7 cellular contexts compared by ENCODE assay signal in genomic region chr3:45373661-45374259, GRCh38. TPM values are rescaled to one million over a fixed set of nuclear protein-coding genes. Genes with fewer than 3 reads are reported as not detected.
DNase-seq lines count a peak whose midpoint lies in the region; ATAC-seq, FAIRE-seq and TF ChIP-seq lines count a peak whose summit lies in the region.
"Not testable (repeated sequence)": the region's sequence is repeated elsewhere in the genome, so short reads cannot be mapped to it uniquely, and the experiment has no call there.

No MANE protein-coding gene starts in this region.

- H3K36me3 Mint-ChIP-seq in progenitor cell of endocrine pancreas (ENCODE audit: insufficient read depth); type B pancreatic cell: not testable (repeated sequence)

- H3K79me2 ChIP-seq in keratinocyte (ENCODE audit: control insufficient read depth, insufficient read depth, low read length) = not testable (repeated sequence)

- not testable (repeated sequence) for H3K27me3 Mint-ChIP-seq in progenitor cell of endocrine pancreas, type B pancreatic cell

- H3K9me3 Mint-ChIP-seq in progenitor cell of endocrine pancreas (ENCODE audit: low read depth) (peaks cover 30% of the 10 kb centered on the region), type B pancreatic cell (peaks cover 21% of the 10 kb centered on the region)

- H3K4me1 Mint-ChIP-seq in progenitor cell of endocrine pancreas (ENCODE audit: low read depth); type B pancreatic cell (ENCODE audit: unreplicated experiment): not testable (repeated sequence)

- dilution Hi-C loops in keratinocyte (cut with MboI; ENCODE audit: extremely low pct_ligation_motif_present, low sequenced_read_pairs) = not testable (repeated sequence)

- not testable (repeated sequence) for H3K9me3 ChIP-seq in keratinocyte (ENCODE audit: control insufficient read depth, low read depth, low read length); mucosa of descending colon

- not testable (repeated sequence) for H3K9ac ChIP-seq in keratinocyte (ENCODE audit: control insufficient read depth, extremely low read depth, insufficient read depth, low read length)

- peak; percentile 61 for ATAC-seq in mucosa of descending colon

- intact Hi-C loops in mucosa of descending colon (cut with DNase I, micrococcal nuclease) = not testable (repeated sequence)

- H4K20me1 ChIP-seq in keratinocyte (ENCODE audit: control insufficient read depth, extremely low read depth, insufficient read depth, low read length) = not testable (repeated sequence)

- not testable (repeated sequence) for H3K4me2 ChIP-seq in keratinocyte (ENCODE audit: control insufficient read depth, extremely low read depth, insufficient read depth, low read depth, low read length)

- H3K36me3 ChIP-seq in bronchial epithelial cell (ENCODE audit: control insufficient read depth, insufficient read depth, low read length); keratinocyte (ENCODE audit: control insufficient read depth in 2 of 2, extremely low read depth in 1 of 2, insufficient read depth in 2 of 2, low read length in 2 of 2); mucosa of descending colon (ENCODE audit: low read depth): not testable (repeated sequence)

- H3K27me3 ChIP-seq in bronchial epithelial cell (ENCODE audit: control insufficient read depth, insufficient read depth, low read length); keratinocyte (ENCODE audit: control insufficient read depth, extremely low read depth, insufficient read depth, low read length): not testable (repeated sequence)

- not testable (repeated sequence) for H3K4me3 ChIP-seq in bronchial epithelial cell (ENCODE audit: low read depth, low read length); keratinocyte (ENCODE audit: control insufficient read depth in 2 of 3, extremely low read depth in 1 of 3, insufficient read depth in 2 of 3, low read depth in 1 of 3, low read length in 3 of 3); mucosa of descending colon

- TF ChIP-seq CTCF in C4-2B (conservative IDR thresholded peaks at IDR 0.05); bronchial epithelial cell (IDR thresholded peaks at IDR 0.05; ENCODE audit: insufficient read depth, low read length, severe bottlenecking); keratinocyte (optimal IDR thresholded peaks at IDR 0.05 in 1 of 3, IDR thresholded peaks at IDR 0.05 in 1 of 3, conservative IDR thresholded peaks at IDR 0.05 in 1 of 3; ENCODE audit: extremely low read depth in 1 of 3, insufficient read depth in 2 of 3, low read length in 3 of 3); mucosa of descending colon (IDR thresholded peaks at IDR 0.05); progenitor cell of endocrine pancreas (IDR thresholded peaks at IDR 0.05; ENCODE audit: unreplicated experiment); type B pancreatic cell (conservative IDR thresholded peaks at IDR 0.05): not testable (repeated sequence)

- H3K27ac Mint-ChIP-seq in progenitor cell of endocrine pancreas = peak overlapping the region; percentile 8
- H3K27ac Mint-ChIP-seq in type B pancreatic cell = peak overlapping the region; percentile 22

- DNase-seq in bronchial epithelial cell (ENCODE audit: low read depth) (peak; percentile 41), mucosa of descending colon (peak in 1 of 3 donors; percentile 19)
- not testable (repeated sequence) for DNase-seq in epithelial cell of prostate (ENCODE audit: low read depth, low spot score); keratinocyte (ENCODE audit: low read depth, low spot score); progenitor cell of endocrine pancreas (ENCODE audit: low spot score, unreplicated experiment); type B pancreatic cell (ENCODE audit: extremely low spot score, unreplicated experiment)

- peak overlapping the region; percentile 25; the same call in 1 of the 2 replicates for H3K27ac ChIP-seq in C4-2B
- H3K27ac ChIP-seq in epithelial cell of prostate = peak overlapping the region; percentile 55
- H3K27ac ChIP-seq in keratinocyte (ENCODE audit: control insufficient read depth, insufficient read depth, low read length) = peak overlapping the region; percentile 20

- FAIRE-seq in bronchial epithelial cell (lab: Jason Lieb, UNC) = not testable (repeated sequence)
- FAIRE-seq in keratinocyte (lab: Jason Lieb, UNC) = peak; percentile 81

- not testable (repeated sequence) for H3K4me3 Mint-ChIP-seq in progenitor cell of endocrine pancreas (ENCODE audit: low read depth); type B pancreatic cell

- not testable (repeated sequence) for H3K9me1 ChIP-seq in keratinocyte (ENCODE audit: control insufficient read depth, extremely low read depth, insufficient read depth, low read length)

- not testable (repeated sequence) for H3K4me1 ChIP-seq in keratinocyte (ENCODE audit: control insufficient read depth, extremely low read depth, insufficient read depth, low read length); mucosa of descending colon (ENCODE audit: low read depth)

- peak overlapping the region; percentile 90 for H2AFZ ChIP-seq in keratinocyte (ENCODE audit: control insufficient read depth, low read length)

RNA-seq across cellular contexts. Expression of gene LARS2, which starts 14.6 kb away (rescaled TPM):
- 19.0 and 19.1 TPM in 2 replicates for total RNA-seq in bronchial epithelial cell
- polyA plus RNA-seq in keratinocyte = 21.3 to 23.3 TPM (median 22.4 TPM) in 3 replicates
- 4.4 TPM for polyA plus RNA-seq in keratinocyte (2011; ENCODE audit: low read depth)
- polyA plus RNA-seq in keratinocyte (2011; cell fraction: cytosol; rRNA removed) = 9.5 and 12.1 TPM in 2 replicates
- polyA plus RNA-seq in keratinocyte (2011; cell fraction: nucleus; rRNA removed) = 40.6 and 41.4 TPM in 2 replicates
- polyA plus RNA-seq in keratinocyte (2012; ENCODE audit: low replicate concordance) = 5.8 and 20.2 TPM in 2 replicates
- 24.0 to 49.9 TPM (median 44.6 TPM) in 3 replicates for polyA minus RNA-seq in keratinocyte
- 13.6 TPM for polyA minus RNA-seq in keratinocyte (2011; cell fraction: cytosol; rRNA and poly(A)+ RNA removed)
- polyA minus RNA-seq in keratinocyte (2011; cell fraction: nucleus; rRNA and poly(A)+ RNA removed) = 43.9 and 72.4 TPM in 2 replicates
- total RNA-seq in mucosa of descending colon = 10 to 100 TPM; 22.2 to 32.3 (median 23.8) TPM
- 30.0 and 32.3 TPM in 2 replicates for total RNA-seq in progenitor cell of endocrine pancreas
- 23.3 and 35.8 TPM in 2 replicates for total RNA-seq in type B pancreatic cell (ENCODE audit: low replicate concordance)
